8 cellular contexts compared by ENCODE assay signal in the genomic region with DNA sequence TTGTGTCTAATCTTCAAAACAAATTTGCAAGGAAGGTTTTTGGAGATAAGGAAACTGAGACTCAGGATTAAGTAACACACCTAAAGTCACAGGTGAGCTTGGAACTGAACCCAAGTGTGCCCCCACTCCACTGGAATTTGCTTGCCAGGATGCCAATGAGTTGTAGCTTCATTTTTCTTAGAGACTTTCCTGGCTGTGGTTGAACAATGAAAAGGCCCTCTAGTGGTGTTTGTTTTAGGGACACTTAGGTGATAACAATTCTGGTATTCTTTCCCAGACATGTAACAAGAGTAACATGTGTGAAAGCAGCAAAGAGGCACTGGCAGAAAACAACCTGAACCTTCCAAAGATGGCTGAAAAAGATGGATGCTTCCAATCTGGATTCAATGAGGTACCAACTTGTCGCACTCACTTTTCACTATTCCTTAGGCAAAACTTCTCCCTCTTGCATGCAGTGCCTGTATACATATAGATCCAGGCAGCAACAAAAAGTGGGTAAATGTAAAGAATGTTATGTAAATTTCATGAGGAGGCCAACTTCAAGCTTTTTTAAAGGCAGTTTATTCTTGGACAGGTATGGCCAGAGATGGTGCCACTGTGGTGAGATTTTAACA. TPM values are rescaled to one million over a fixed set of nuclear protein-coding genes. Genes with fewer than 3 reads are reported as not detected.
DNase-seq lines count a peak whose midpoint lies in the region; ATAC-seq and TF ChIP-seq lines count a peak whose summit lies in the region.

No MANE protein-coding gene starts in this region.

- H2BK120ac ChIP-seq in neuronal stem cell (ENCODE audit: low read depth, low read length) = no peak overlapping the region

- ATAC-seq in GM21825 (IDR thresholded peaks at IDR 0.05; ENCODE audit: unreplicated experiment) = no peak
- ATAC-seq in GM21526 (IDR thresholded peaks at IDR 0.05; ENCODE audit: low FRiP score, unreplicated experiment) = no peak

- H2BK15ac ChIP-seq in neuronal stem cell (ENCODE audit: low read length) = no peak overlapping the region

- TF ChIP-seq CTCF in AG04450 (IDR thresholded peaks at IDR 0.05; ENCODE audit: low read depth, low read length) (peak; percentile 61), GM10266 (IDR thresholded peaks at IDR 0.05; ENCODE audit: control insufficient read depth, insufficient read depth, low read depth, missing control alignments) (peak; percentile 44), esophagus squamous epithelium (IDR thresholded peaks at IDR 0.05) (peak in 4 of 6 experiments; percentile 14 to 60 (median 36)), smooth muscle cell (IDR thresholded peaks at IDR 0.05; ENCODE audit: borderline replicate concordance, insufficient read depth, poor library complexity, severe bottlenecking) (peak; percentile 37)

- no peak overlapping the region for H3K18ac ChIP-seq in neuronal stem cell (ENCODE audit: low read length)

- no peak overlapping the region for H2BK5ac ChIP-seq in neuronal stem cell (ENCODE audit: low read length)

- H3K79me2 ChIP-seq in smooth muscle cell (ENCODE audit: low read depth) = no peaks in the 10 kb centered on the region

- H4K8ac ChIP-seq in neuronal stem cell (ENCODE audit: low read depth, low read length) = no peak overlapping the region

- H3K4ac ChIP-seq in neuronal stem cell (ENCODE audit: low read length) = no peak overlapping the region

- DNase-seq in AG04450 (ENCODE audit: low read depth, low spot score) (no peak), GM10266 (ENCODE audit: extremely low spot score) (no peak), NCI-H748 (lab: John Stamatoyannopoulos, UW; ENCODE audit: unreplicated experiment) (peak; percentile 62), esophagus squamous epithelium (lab: John Stamatoyannopoulos, UW) (no peak), smooth muscle cell (lab: John Stamatoyannopoulos, UW; ENCODE audit: unreplicated experiment) (no peak), neuronal stem cell (ENCODE audit: low spot score) (no peak)

- H3K36me3 ChIP-seq in esophagus squamous epithelium (no peaks in the 10 kb centered on the region), smooth muscle cell (ENCODE audit: low read depth) (no peaks in the 10 kb centered on the region), neuronal stem cell (replicated peaks in 1 of 2; ENCODE audit: control insufficient read depth in 2 of 2, insufficient read depth in 2 of 2, low read length in 2 of 2) (no peaks in the 10 kb centered on the region)

- CTCF ChIA-PET in AG04450 (lab: Charles Lee) = interaction anchor here (0.6 to 8.0 kb wide), 21 partner anchors 8 to 439 kb away, joined by 3 to 174 read pairs (median 4); no protein-coding TSS in a partner anchor

- H3K4me3 ChIP-seq in AG04450 (ENCODE audit: low read depth, low read length) = peak overlapping the region; percentile 76
- peak overlapping the region in 1 of 4 donors; percentile 62 for H3K4me3 ChIP-seq in esophagus squamous epithelium
- no peak overlapping the region for H3K4me3 ChIP-seq in smooth muscle cell
- H3K4me3 ChIP-seq in neuronal stem cell (ENCODE audit: low read length in 2 of 2) = no peak overlapping the region

- H4K20me1 ChIP-seq in smooth muscle cell (ENCODE audit: low read depth) = no peaks in the 10 kb centered on the region

- H2AK5ac ChIP-seq in neuronal stem cell (ENCODE audit: low read depth, low read length) = no peak overlapping the region

- H3K27ac ChIP-seq in AG04450 (ENCODE audit: low read depth, low read length) = no peak overlapping the region
- peak overlapping the region in 3 of 4 donors; percentile 62 to 89 (median 84) for H3K27ac ChIP-seq in esophagus squamous epithelium
- H3K27ac ChIP-seq in smooth muscle cell (ENCODE audit: low read depth) = no peak overlapping the region
- H3K27ac ChIP-seq in neuronal stem cell (replicated peaks; ENCODE audit: low read length) = no peak overlapping the region

- no peak overlapping the region for H3K23ac ChIP-seq in neuronal stem cell (ENCODE audit: low read depth, low read length, poor library complexity)

- no peak overlapping the region for H3K14ac ChIP-seq in neuronal stem cell (ENCODE audit: low read length)

- no peak overlapping the region for H2AFZ ChIP-seq in smooth muscle cell (ENCODE audit: low read depth)
- no peak overlapping the region for H2AFZ ChIP-seq in neuronal stem cell (ENCODE audit: low read length)

- 88 to 94% methylated on average over 1 of the region's 1 CpG for WGBS in esophagus squamous epithelium, 2 donors
- 96% methylated on average over 1 of the region's 1 CpG for WGBS in smooth muscle cell (ENCODE audit: low lambda C conversion rate)
- no CpG with 5 or more reads among the region's 1 CpG for WGBS in neuronal stem cell (ENCODE audit: extremely low coverage in 2 of 2, insufficient read length in 2 of 2, insufficient replicate concordance in 1 of 2), 2 donors

- no peak overlapping the region for H4K91ac ChIP-seq in neuronal stem cell (ENCODE audit: low read depth, low read length, poor library complexity)

- peaks cover 5 to 41% (median 14%) of the 10 kb centered on the region in 3 donors for H3K4me1 ChIP-seq in esophagus squamous epithelium
- H3K4me1 ChIP-seq in smooth muscle cell (ENCODE audit: low read depth) = peaks cover 4% of the 10 kb centered on the region
- H3K4me1 ChIP-seq in neuronal stem cell (ENCODE audit: control insufficient read depth in 2 of 2, insufficient read depth in 1 of 2, low read depth in 1 of 2, low read length in 2 of 2) = peaks cover 0 to 1% of the 10 kb centered on the region in 2 donors

- H3K79me1 ChIP-seq in neuronal stem cell (ENCODE audit: low read depth, low read length) = no peaks in the 10 kb centered on the region

- intact Hi-C loops in esophagus squamous epithelium (cut with DNase I) = loop anchor here (5.0 to 10.0 kb wide), 2 partner anchors 166 to 336 kb away; no protein-coding TSS in a partner anchor

- no peaks in the 10 kb centered on the region; the same call in 1 of the 2 replicates for H3K9me3 ChIP-seq in AG04450 (ENCODE audit: control insufficient read depth, insufficient read depth, low read length)
- no peaks in the 10 kb centered on the region for H3K9me3 ChIP-seq in esophagus squamous epithelium
- no peaks in the 10 kb centered on the region for H3K9me3 ChIP-seq in smooth muscle cell (replicated peaks; ENCODE audit: low read depth)
- H3K9me3 ChIP-seq in neuronal stem cell (replicated peaks in 1 of 2; ENCODE audit: control insufficient read depth in 2 of 2, insufficient read depth in 1 of 2, low read depth in 1 of 2, low read length in 2 of 2) = no peaks in the 10 kb centered on the region

- H3K4me2 ChIP-seq in smooth muscle cell (no peak overlapping the region), neuronal stem cell (ENCODE audit: insufficient read depth, low read length, poor library complexity, severe bottlenecking) (no peak overlapping the region)

- H3F3A ChIP-seq in smooth muscle cell (ENCODE audit: low read depth) = peaks cover 6% of the 10 kb centered on the region

- POLR2A ChIA-PET in AG04450 (lab: Yijun Ruan, JAX) = interaction anchor here (0.9 to 1.0 kb wide), 2 partner anchors 145 to 167 kb away, joined by 4 read pairs; no protein-coding TSS in a partner anchor

- H2BK12ac ChIP-seq in neuronal stem cell (ENCODE audit: low read length) = no peak overlapping the region

- H3K27me3 ChIP-seq in AG04450 (ENCODE audit: control insufficient read depth, insufficient read depth, low read length) = no peaks in the 10 kb centered on the region
- H3K27me3 ChIP-seq in esophagus squamous epithelium = no peaks in the 10 kb centered on the region
- no peaks in the 10 kb centered on the region for H3K27me3 ChIP-seq in smooth muscle cell (ENCODE audit: low read depth)
- H3K27me3 ChIP-seq in neuronal stem cell (ENCODE audit: control insufficient read depth in 3 of 3, insufficient read depth in 3 of 3, low read depth in 1 of 3, low read length in 3 of 3) = no peaks in the 10 kb centered on the region

- TF ChIP-seq POLR2A in esophagus squamous epithelium (IDR thresholded peaks at IDR 0.05) = no peak

- H3K9ac ChIP-seq in smooth muscle cell (ENCODE audit: low read depth) = no peak overlapping the region
- H3K9ac ChIP-seq in neuronal stem cell (ENCODE audit: low read depth, low read length, poor library complexity) = no peak overlapping the region

RNA-seq across cellular contexts. Expression of a gene that starts 1.5 kb away (rescaled TPM):
- polyA plus RNA-seq in AG04450 (2011; rRNA removed) (12.7 and 18.4 TPM in 2 replicates), smooth muscle cell (0.31 and 18.1 TPM in 2 replicates)
- 11.2 and 14.8 TPM in 2 replicates for polyA minus RNA-seq in AG04450 (2011; rRNA and poly(A)+ RNA removed)
- total RNA-seq in esophagus squamous epithelium (under 1 TPM in 1 of 4 donors, not detected in 3; 0.95 TPM), smooth muscle cell (4.6 and 19.1 TPM in 2 replicates)
- polyA plus RNA-seq in neuronal stem cell (2013, experiment 1 of 2) = 0.15 TPM
- 0.03 TPM for polyA plus RNA-seq in neuronal stem cell (2013, experiment 2 of 2)

Comparison
In these comparisons a context has a peak if more than half of its experiments do, and no peak if none do; other contexts are left out.
1. H3K27ac ChIP-seq: peak in esophagus squamous epithelium (3 of 4); none in AG04450 (single experiment), smooth muscle cell (single experiment) and neuronal stem cell (single experiment).
2. Peak in every context shown above with its lines, with median percentiles within 50 percentile points of each other: CTCF ChIP-seq.